Comparison of ENCODE assay signal across 8 cellular contexts in genomic region chr6:28489366-28490190, GRCh38. TPM values are rescaled to one million over a fixed set of nuclear protein-coding genes. Genes with fewer than 3 reads are reported as not detected.
DNase-seq lines count a peak whose midpoint lies in the region; ATAC-seq, FAIRE-seq and TF ChIP-seq lines count a peak whose summit lies in the region.

No MANE protein-coding gene starts in this region.

- H3K36me3 Mint-ChIP-seq in activated CD4-positive, alpha-beta T cell treated with anti-CD3 and anti-CD28 coated beads, Interleukin-2, amount 10 ng/mL, durations not matched to agents 24 days and 14 days (ENCODE audit: low read depth), result peaks cover 2% of the 10 kb centered on the region

- H3K27me3 ChIP-seq in HUES64 (ENCODE audit: insufficient read depth, low read length) (peaks cover 3% of the 10 kb centered on the region; the same call in 1 of the 2 replicates), muscle layer of duodenum (ENCODE audit: low read depth, low read length) (peaks cover 8% of the 10 kb centered on the region), thoracic aorta (replicated peaks; ENCODE audit: insufficient read depth) (no peaks in the 10 kb centered on the region)

- H3K9me3 ChIP-seq in HUES64 (ENCODE audit: insufficient read depth, low read depth, low read length), result no peaks in the 10 kb centered on the region
- H3K9me3 ChIP-seq in muscle layer of duodenum (ENCODE audit: control insufficient read depth in 1 of 2, low read length in 2 of 2), result no peaks in the 10 kb centered on the region
- H3K9me3 ChIP-seq in thoracic aorta, result no peaks in the 10 kb centered on the region

- H3K27ac Mint-ChIP-seq in activated CD4-positive, alpha-beta T cell treated with anti-CD3 and anti-CD28 coated beads, Interleukin-2, amount 10 ng/mL, durations not matched to agents 24 days and 14 days, result peak overlapping the region; percentile 70

- H3K36me3 ChIP-seq in HUES64 (ENCODE audit: insufficient read depth, low read length) (no peaks in the 10 kb centered on the region), muscle layer of duodenum (ENCODE audit: control insufficient read depth in 1 of 2, insufficient read depth in 2 of 2, low read length in 2 of 2) (no peaks in the 10 kb centered on the region), thoracic aorta (no peaks in the 10 kb centered on the region)

- H3K4me3 ChIP-seq in HUES64 (ENCODE audit: low read length) (peak overlapping the region; percentile 93), muscle layer of duodenum (ENCODE audit: low read depth in 1 of 2, low read length in 2 of 2) (peak overlapping the region; percentile 31 to 53), thoracic aorta (peak overlapping the region; percentile 42)

- ATAC-seq in thoracic aorta (ENCODE audit: insufficient number of reproducible peaks, low FRiP score, low read depth) (no peak), GM21515 (IDR thresholded peaks at IDR 0.05; ENCODE audit: unreplicated experiment) (no peak)

- DNase-seq in AG08395 (ENCODE audit: low spot score), result peak; percentile 48
- peak; percentile 62 for DNase-seq in GM19239 (ENCODE audit: insufficient read length, low spot score)
- peak; percentile 79 for DNase-seq in activated CD4-positive, alpha-beta T cell treated with anti-CD3 and anti-CD28 coated beads, Interleukin-2, amount 10 ng/mL, durations not matched to agents 24 days and 14 days
- no peak for DNase-seq in epithelial cell of prostate (ENCODE audit: low read depth, low spot score)
- no peak for DNase-seq in thoracic aorta (ENCODE audit: low spot score)

- intact Hi-C loops in activated CD4-positive, alpha-beta T cell treated with anti-CD3 and anti-CD28 coated beads, Interleukin-2, amount 10 ng/mL, durations not matched to agents 24 days and 14 days (cut with micrococcal nuclease), result loop anchor here (2.0 to 5.0 kb wide), 2 partner anchors 47 to 53 kb away; partner anchors contain the start of gene ZSCAN23

- peak overlapping the region; percentile 77 for H3K4me3 Mint-ChIP-seq in activated CD4-positive, alpha-beta T cell treated with anti-CD3 and anti-CD28 coated beads, Interleukin-2, amount 10 ng/mL, durations not matched to agents 24 days and 14 days

- under 1% methylated on average over 36 of the region's 40 CpGs for WGBS in HUES64

- peak; percentile 91 for FAIRE-seq in GM19239 (lab: Jason Lieb, UNC)

- peaks cover 18% of the 10 kb centered on the region for H3K4me1 Mint-ChIP-seq in activated CD4-positive, alpha-beta T cell treated with anti-CD3 and anti-CD28 coated beads, Interleukin-2, amount 10 ng/mL, durations not matched to agents 24 days and 14 days

- no peak for TF ChIP-seq CTCF in thoracic aorta (IDR thresholded peaks at IDR 0.05)

- H3K4me1 ChIP-seq in HUES64 (ENCODE audit: insufficient read depth, low read length) (no peaks in the 10 kb centered on the region), muscle layer of duodenum (ENCODE audit: control insufficient read depth in 1 of 2, insufficient read depth in 2 of 2, low read length in 2 of 2) (peaks cover 0 to 3% of the 10 kb centered on the region in 2 donors), thoracic aorta (ENCODE audit: control insufficient read depth in 1 of 2, low read depth in 2 of 2) (peaks cover 0 to 4% of the 10 kb centered on the region in 2 donors)

- peak overlapping the region; percentile 67 for H3K27ac ChIP-seq in HUES64 (ENCODE audit: low read depth, low read length)
- peak overlapping the region; percentile 22 for H3K27ac ChIP-seq in epithelial cell of prostate
- H3K27ac ChIP-seq in muscle layer of duodenum (ENCODE audit: low read length), result no peak overlapping the region
- no peak overlapping the region for H3K27ac ChIP-seq in thoracic aorta

- peaks cover 46% of the 10 kb centered on the region for H3K27me3 Mint-ChIP-seq in activated CD4-positive, alpha-beta T cell treated with anti-CD3 and anti-CD28 coated beads, Interleukin-2, amount 10 ng/mL, durations not matched to agents 24 days and 14 days

- H3K9me3 Mint-ChIP-seq in activated CD4-positive, alpha-beta T cell treated with anti-CD3 and anti-CD28 coated beads, Interleukin-2, amount 10 ng/mL, durations not matched to agents 24 days and 14 days, result peaks cover 10% of the 10 kb centered on the region

- peak overlapping the region; percentile 78 for H3K9ac ChIP-seq in HUES64 (ENCODE audit: low read depth, low read length)

RNA-seq across cellular contexts. Expression of gene GPX6, which starts 26.0 kb away (rescaled TPM):
- polyA plus RNA-seq in HUES64 (2013, experiment 1 of 2), result not detected
- polyA plus RNA-seq in HUES64 (2013, experiment 2 of 2), result not detected
- not detected in 2 replicates for total RNA-seq in activated CD4-positive, alpha-beta T cell treated with anti-CD3 and anti-CD28 coated beads, Interleukin-2, amount 10 ng/mL, durations not matched to agents 24 days and 14 days
- not detected for total RNA-seq in thoracic aorta

RNA-seq across cellular contexts. Expression of gene GPX5, which starts 36.1 kb away (rescaled TPM):
- not detected for polyA plus RNA-seq in HUES64 (2013, experiment 1 of 2)
- not detected for polyA plus RNA-seq in HUES64 (2013, experiment 2 of 2)
- not detected in 2 replicates for total RNA-seq in activated CD4-positive, alpha-beta T cell treated with anti-CD3 and anti-CD28 coated beads, Interleukin-2, amount 10 ng/mL, durations not matched to agents 24 days and 14 days
- total RNA-seq in thoracic aorta, result not detected

RNA-seq across cellular contexts. Expression of gene ZSCAN23, which starts 46.3 kb away (rescaled TPM):
- 4.7 TPM for polyA plus RNA-seq in HUES64 (2013, experiment 1 of 2)
- 3.9 TPM for polyA plus RNA-seq in HUES64 (2013, experiment 2 of 2)
- total RNA-seq in activated CD4-positive, alpha-beta T cell treated with anti-CD3 and anti-CD28 coated beads, Interleukin-2, amount 10 ng/mL, durations not matched to agents 24 days and 14 days, result 1.2 and 2.8 TPM in 2 replicates
- 1 to 10 TPM; 1.6 to 1.9 TPM for total RNA-seq in thoracic aorta

Comparison
In these comparisons a context has a peak if more than half of its experiments do, and no peak if none do; other contexts are left out.
1. DNase-seq: peak in AG08395 (single experiment), GM19239 (single experiment) and activated CD4-positive, alpha-beta T cell treated with anti-CD3 and anti-CD28 coated beads, Interleukin-2, amount 10 ng/mL, durations not matched to agents 24 days and 14 days (single experiment); none in epithelial cell of prostate (single experiment) and thoracic aorta (single experiment).
2. H3K27ac ChIP-seq: peak in HUES64 (single experiment) and epithelial cell of prostate (single experiment); none in muscle layer of duodenum (single experiment) and thoracic aorta (0 of 2).
3. H3K4me3 ChIP-seq: peak in every context shown above with its lines; median percentile 93 in HUES64; 42 in muscle layer of duodenum; 42 in thoracic aorta.